21 cellular contexts compared by ENCODE assay signal in the genomic region with DNA sequence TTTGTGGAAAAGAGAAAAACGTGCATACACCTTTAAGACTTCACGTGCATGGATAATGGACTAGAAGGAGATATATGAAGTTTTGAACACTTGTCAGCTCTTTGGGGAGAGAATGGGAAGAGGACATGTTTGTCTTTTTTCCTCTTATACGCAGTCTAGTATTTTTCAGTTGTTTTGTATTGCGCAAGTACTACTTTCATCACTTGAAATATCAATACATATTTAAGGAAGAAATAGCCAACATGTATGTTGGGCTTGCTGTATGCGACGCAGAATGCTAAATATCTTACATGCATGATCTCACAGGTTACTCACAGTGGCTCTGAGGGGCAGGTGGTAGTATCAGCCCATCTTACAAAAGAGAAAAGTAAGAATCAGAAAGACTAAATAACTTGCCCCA.
DNase-seq lines count a peak whose midpoint lies in the region; ATAC-seq, FAIRE-seq and TF ChIP-seq lines count a peak whose summit lies in the region.
"Had no signal": no experiment of that assay in that cellular context is flagged by ENCODE, and none has a peak within 500 bp of the region (broad histone marks: within the 10 kb centered on the region; RNA-seq: fewer than 3 reads in every experiment).

No MANE protein-coding gene starts in this region.

- no peak overlapping the region for H2AK5ac ChIP-seq in H1 (ENCODE audit: low read depth, low read length)

- no peak for FAIRE-seq in H1 (lab: Jason Lieb, UNC)
- FAIRE-seq: astrocyte, GM18507 had no signal

- no peak for TF ChIP-seq POLR2A in H1 (IDR thresholded peaks at IDR 0.05; ENCODE audit: control extremely low read depth in 1 of 2, low read depth in 2 of 2, low read length in 2 of 2)

- H4K91ac ChIP-seq in H1 (replicated peaks; ENCODE audit: insufficient read length, low read length), result no peak overlapping the region

- no peak overlapping the region for H2BK12ac ChIP-seq in H1 (ENCODE audit: low read depth, low read length)

- H3K4me1 Mint-ChIP-seq in stimulated activated memory B cell treated with anti-CD40 and anti-IgM and Interleukin-4, amounts not matched to agents 10 μg/mL and 1 μg/mL and 100 μg/mL, for 72 hours, result peaks cover 39% of the 10 kb centered on the region
- peaks cover 16% of the 10 kb centered on the region for H3K4me1 Mint-ChIP-seq in progenitor cell of endocrine pancreas (ENCODE audit: low read depth)

- peaks cover 9% of the 10 kb centered on the region for H3K36me3 ChIP-seq in OCI-LY3 (replicated peaks; ENCODE audit: low read depth, low read length)
- H3K36me3 ChIP-seq in H1 (ENCODE audit: control insufficient read depth in 2 of 4, insufficient read depth in 4 of 4, low read length in 3 of 4), result no peaks in the 10 kb centered on the region
- H3K36me3 ChIP-seq: heart left ventricle, Peyer's patch, SJCRH30 had no signal

- DNase-seq in NOMO-1 treated with DMSO at 0.1 percent for 48 hours (lab: John Stamatoyannopoulos, UW; ENCODE audit: unreplicated experiment) (peak; percentile 11), NOMO-1 treated with dmso at 0.1 percent for 144 hours (lab: John Stamatoyannopoulos, UW; ENCODE audit: unreplicated experiment) (no peak), H1 (ENCODE audit: low read depth in 1 of 2, low spot score in 2 of 2) (no peak), progenitor cell of endocrine pancreas (ENCODE audit: low spot score, unreplicated experiment) (no peak), 8988T (no peak), OCI-M2 (lab: John Stamatoyannopoulos, UW; ENCODE audit: unreplicated experiment) (no peak)
- DNase-seq: activated CD4-positive, alpha-beta T cell treated with anti-CD3 and anti-CD28 coated beads for 4 hours; activated T-cell treated with anti-CD3 and anti-CD28 coated beads, Interleukin-2, amount 50 U/mL, for 72 hours; GDM1; heart left ventricle; naive thymus-derived CD4-positive, alpha-beta T cell; NCI-H1436; NCI-H2171 treated with DMSO at 0.1 percent for 48 hours; Peyer's patch; stimulated activated CD8-positive, alpha-beta memory T cell treated with anti-CD3 and anti-CD28 coated beads, Interleukin-4, amount 100 ng/mL, for 48 hours had no signal

- H2AFZ ChIP-seq in OCI-LY3 (ENCODE audit: low read depth, low read length) (no peak overlapping the region; the same call in 1 of the 2 replicates), H1 (ENCODE audit: low read length) (no peak overlapping the region)

- CTCF ChIA-PET in H1 (lab: Charles Lee; ENCODE audit: partially characterized antibody), result interaction anchor here (0.7 kb wide), 1 partner anchor 20 kb away, joined by 3 read pairs; no protein-coding TSS in a partner anchor

- no peak for TF ChIP-seq EP300 in H1 (IDR thresholded peaks at IDR 0.05; ENCODE audit: borderline replicate concordance in 1 of 2, low read depth in 2 of 2, low read length in 2 of 2)

- no peak overlapping the region for H3K4ac ChIP-seq in H1 (replicated peaks; ENCODE audit: insufficient read length, low read depth, low read length)

- H3K4me3 Mint-ChIP-seq in stimulated activated memory B cell treated with anti-CD40 and anti-IgM and Interleukin-4, amounts not matched to agents 10 μg/mL and 1 μg/mL and 100 μg/mL, for 72 hours, result no peak overlapping the region
- no peak overlapping the region for H3K4me3 Mint-ChIP-seq in progenitor cell of endocrine pancreas (ENCODE audit: low read depth)
- H3K4me3 Mint-ChIP-seq: activated naive CD4-positive, alpha-beta T cell treated with anti-CD3 and anti-CD28 coated beads, Interleukin-2, amount 50 U/mL, for 24 hours had no signal

- H3K27ac ChIP-seq in OCI-LY3 (ENCODE audit: low read length) (peak overlapping the region; percentile 99), H1 (ENCODE audit: low read depth, low read length) (no peak overlapping the region)

- peaks cover 75% of the 10 kb centered on the region for H3K4me1 ChIP-seq in OCI-LY3 (ENCODE audit: low read length)
- peaks cover 0 to 14% (median 2%) of the 10 kb centered on the region in 4 experiments; a peak in 4 of 7 replicates for H3K4me1 ChIP-seq in H1 (replicated peaks in 1 of 4; ENCODE audit: control insufficient read depth in 3 of 4, insufficient read depth in 4 of 4, low read length in 3 of 4)

- H3K9me3 ChIP-seq in OCI-LY3 (ENCODE audit: insufficient read depth, low read length) (no peaks in the 10 kb centered on the region), H1 (ENCODE audit: insufficient read depth in 2 of 2, low read depth in 1 of 2, low read length in 1 of 2) (no peaks in the 10 kb centered on the region)
- H3K9me3 ChIP-seq: heart left ventricle, Peyer's patch, SJCRH30 had no signal

- whole genome bisulfite sequencing in H1 (ENCODE audit: extremely low coverage in 1 of 2, insufficient coverage in 1 of 2, insufficient read length in 1 of 2, insufficient replicate concordance in 2 of 2, low coverage in 1 of 2, low lambda C conversion rate in 2 of 2, missing lambda C conversion rate in 1 of 2), 2 experiments, result 90% methylated on average over 6 of the region's 6 CpGs; no CpG with 5 or more reads in 1 of the 2 experiments

- H2BK20ac ChIP-seq in H1 (ENCODE audit: low read length), result no peak overlapping the region

- H3K14ac ChIP-seq in H1 (ENCODE audit: insufficient read length), result no peak overlapping the region

- H3K79me2 ChIP-seq in OCI-LY3 (ENCODE audit: low read length), result peaks cover 8% of the 10 kb centered on the region; the same call in 1 of the 2 replicates
- H3K79me2 ChIP-seq in H1 (ENCODE audit: control insufficient read depth in 1 of 2, insufficient read depth in 2 of 2, low read length in 2 of 2), result no peaks in the 10 kb centered on the region

- H3K9me3 Mint-ChIP-seq in stimulated activated memory B cell treated with anti-CD40 and anti-IgM and Interleukin-4, amounts not matched to agents 10 μg/mL and 1 μg/mL and 100 μg/mL, for 72 hours, result no peaks in the 10 kb centered on the region
- H3K9me3 Mint-ChIP-seq in progenitor cell of endocrine pancreas (ENCODE audit: low read depth), result no peaks in the 10 kb centered on the region
- H3K9me3 Mint-ChIP-seq: activated naive CD4-positive, alpha-beta T cell treated with anti-CD3 and anti-CD28 coated beads, Interleukin-2, amount 50 U/mL, for 24 hours; activated T-cell treated with anti-CD3 and anti-CD28 coated beads, Interleukin-2, amount 50 U/mL, for 72 hours had no signal

- H3K27me3 ChIP-seq in OCI-LY3 (ENCODE audit: low read depth, low read length) (no peaks in the 10 kb centered on the region), H1 (replicated peaks in 1 of 4; ENCODE audit: control insufficient read depth in 3 of 4, extremely low read depth in 1 of 4, insufficient read depth in 3 of 4, low read length in 3 of 4) (no peaks in the 10 kb centered on the region)
- H3K27me3 ChIP-seq: heart left ventricle, Peyer's patch, SJCRH30 had no signal

- TF ChIP-seq CTCF in OCI-LY3 (IDR thresholded peaks at IDR 0.05; ENCODE audit: low read depth, low read length) (no peak), H1 (IDR thresholded peaks at IDR 0.05; ENCODE audit: control extremely low read depth in 1 of 3, insufficient read depth in 1 of 3, low read depth in 1 of 3, low read length in 3 of 3) (no peak), progenitor cell of endocrine pancreas (IDR thresholded peaks at IDR 0.05; ENCODE audit: unreplicated experiment) (no peak)

- H3K56ac ChIP-seq in H1 (replicated peaks; ENCODE audit: insufficient read length, low read depth, low read length), result no peak overlapping the region

- H4K5ac ChIP-seq in H1 (ENCODE audit: insufficient read length, low read depth, low read length), result no peak overlapping the region

- H3K27me3 Mint-ChIP-seq in stimulated activated memory B cell treated with anti-CD40 and anti-IgM and Interleukin-4, amounts not matched to agents 10 μg/mL and 1 μg/mL and 100 μg/mL, for 72 hours, result no peaks in the 10 kb centered on the region
- no peaks in the 10 kb centered on the region for H3K27me3 Mint-ChIP-seq in progenitor cell of endocrine pancreas
- H3K27me3 Mint-ChIP-seq: activated naive CD4-positive, alpha-beta T cell treated with anti-CD3 and anti-CD28 coated beads, Interleukin-2, amount 50 U/mL, for 24 hours had no signal

- peak overlapping the region; percentile 90 for H3K4me2 ChIP-seq in OCI-LY3 (ENCODE audit: low read length)
- no peak overlapping the region for H3K4me2 ChIP-seq in H1 (ENCODE audit: insufficient read depth in 1 of 2, low read depth in 2 of 2, low read length in 2 of 2)

- no peak for ATAC-seq in stimulated activated memory B cell treated with anti-CD40 and anti-IgM and Interleukin-4, amounts not matched to agents 10 μg/mL and 1 μg/mL and 100 μg/mL, for 72 hours
- ATAC-seq: activated T-cell treated with anti-CD3 and anti-CD28 coated beads, Interleukin-2, amount 50 U/mL, for 72 hours; naive thymus-derived CD4-positive, alpha-beta T cell had no signal

- H3K23ac ChIP-seq in H1 (ENCODE audit: insufficient read length), result no peak overlapping the region

- POLR2A ChIA-PET in H1 (lab: Charles Lee; ENCODE audit: partially characterized antibody), result no interaction called here

- no peaks in the 10 kb centered on the region for H4K20me1 ChIP-seq in OCI-LY3 (ENCODE audit: insufficient read depth, low read length)
- no peaks in the 10 kb centered on the region for H4K20me1 ChIP-seq in H1 (replicated peaks in 1 of 2; ENCODE audit: control insufficient read depth in 1 of 2, insufficient read depth in 2 of 2, low read length in 2 of 2)

- H3K36me3 Mint-ChIP-seq in stimulated activated memory B cell treated with anti-CD40 and anti-IgM and Interleukin-4, amounts not matched to agents 10 μg/mL and 1 μg/mL and 100 μg/mL, for 72 hours, result no peaks in the 10 kb centered on the region
- H3K36me3 Mint-ChIP-seq in progenitor cell of endocrine pancreas (ENCODE audit: insufficient read depth), result no peaks in the 10 kb centered on the region
- H3K36me3 Mint-ChIP-seq: activated naive CD4-positive, alpha-beta T cell treated with anti-CD3 and anti-CD28 coated beads, Interleukin-2, amount 50 U/mL, for 24 hours had no signal

- no peaks in the 10 kb centered on the region for H3K23me2 ChIP-seq in H1 (ENCODE audit: low read depth, low read length)

- peak overlapping the region; percentile 72 for H3K4me3 ChIP-seq in OCI-LY3 (ENCODE audit: low read length)
- H3K4me3 ChIP-seq in H1 (ENCODE audit: extremely low read depth in 1 of 4, insufficient read depth in 2 of 4, low read depth in 3 of 4, low read length in 4 of 4), result no peak overlapping the region
- H3K4me3 ChIP-seq: heart left ventricle, Peyer's patch, SJCRH30 had no signal

- H3K9ac ChIP-seq in OCI-LY3 (ENCODE audit: low read length), result peak overlapping the region; percentile 97
- no peak overlapping the region for H3K9ac ChIP-seq in H1 (replicated peaks in 1 of 4; ENCODE audit: extremely low read depth in 1 of 4, low read depth in 3 of 4, low read length in 3 of 4)

- no peaks in the 10 kb centered on the region for H3K79me1 ChIP-seq in H1 (ENCODE audit: low read depth, low read length)

- TF ChIP-seq RAD21 in H1 (IDR thresholded peaks at IDR 0.05 in 1 of 2, conservative IDR thresholded peaks at IDR 0.05 in 1 of 2; ENCODE audit: low read depth in 2 of 2, low read length in 2 of 2), result no peak

- no peak overlapping the region for H2BK15ac ChIP-seq in H1 (ENCODE audit: low read length)

- no peak overlapping the region for H2BK5ac ChIP-seq in H1 (ENCODE audit: low read depth, low read length)

- no peak overlapping the region for H4K8ac ChIP-seq in H1 (ENCODE audit: extremely low read depth, insufficient read depth, low read length)

- peak overlapping the region; percentile 32 for H3K27ac Mint-ChIP-seq in stimulated activated memory B cell treated with anti-CD40 and anti-IgM and Interleukin-4, amounts not matched to agents 10 μg/mL and 1 μg/mL and 100 μg/mL, for 72 hours
- H3K27ac Mint-ChIP-seq in progenitor cell of endocrine pancreas, result no peak overlapping the region
- H3K27ac Mint-ChIP-seq: activated T-cell treated with anti-CD3 and anti-CD28 coated beads, Interleukin-2, amount 50 U/mL, for 72 hours had no signal

- no peak overlapping the region for H2BK120ac ChIP-seq in H1 (replicated peaks; ENCODE audit: low read depth, low read length)

- H3K18ac ChIP-seq in H1 (ENCODE audit: extremely low read depth, low read length), result no peak overlapping the region
